14 cellular contexts compared by ENCODE assay signal in genomic region chr12:46065412-46066166, GRCh38.
DNase-seq lines count a peak whose midpoint lies in the region; ATAC-seq and TF ChIP-seq lines count a peak whose summit lies in the region.
"Had no signal": no experiment of that assay in that cellular context is flagged by ENCODE, and none has a peak within 500 bp of the region (broad histone marks: within the 10 kb centered on the region; RNA-seq: fewer than 3 reads in every experiment).

No MANE protein-coding gene starts in this region.

- in situ Hi-C loops in ACHN (cut with HindIII; ENCODE audit: low pct_ligation_motif_present, low pct_unique_long_range_greater_than_20kb, low sequenced_read_pairs): no loop called here

- ATAC-seq in GM18505 (IDR thresholded peaks at IDR 0.05; ENCODE audit: unreplicated experiment): peak; percentile 79
- ATAC-seq in GM19468 (IDR thresholded peaks at IDR 0.05; ENCODE audit: extremely low read depth, unreplicated experiment): peak; percentile 86
- ATAC-seq in HG02885 (IDR thresholded peaks at IDR 0.05; ENCODE audit: poor library complexity, unreplicated experiment): peak; percentile 68
- peak; percentile 84 for ATAC-seq in HG03571 (IDR thresholded peaks at IDR 0.05; ENCODE audit: unreplicated experiment)

- no peak for TF ChIP-seq POLR2A in GM18505 (IDR thresholded peaks at IDR 0.05; ENCODE audit: borderline replicate concordance, extremely low read depth, insufficient read depth, insufficient read length)

- DNase-seq in ACHN (no peak), kidney tubule cell (ENCODE audit: low spot score) (no peak), NCI-H1436 treated with DMSO at 0.1 percent for 48 hours (lab: John Stamatoyannopoulos, UW) (no peak), superior temporal gyrus (ENCODE audit: extremely low spot score) (no peak)
- DNase-seq: effector CD4-positive, alpha-beta T cell; mesendoderm; MG63; NCI-H82; ovary; stimulated activated naive CD4-positive, alpha-beta T cell treated with Interleukin-2 at 50 U/mL for 16 hours had no signal
